Comparison of ENCODE assay signal across 8 cellular contexts in genomic region chr17:7854851-7855642, GRCh38. TPM values are rescaled to one million over a fixed set of nuclear protein-coding genes. Genes with fewer than 3 reads are reported as not detected.
A peak's percentile ranks its signal among the peaks of the same experiment; 100 is the strongest.
DNase-seq lines count a peak whose midpoint lies in the region; ATAC-seq and TF ChIP-seq lines count a peak whose summit lies in the region.

Gene TMEM88, plus strand, starts transcription at chr17:7855066. Its CDS starts 9 bp downstream, at chr17:7855075.

- TF ChIP-seq POLR2A in sigmoid colon (IDR thresholded peaks at IDR 0.05), result no peak

- 68 to 70% methylated on average over 54 of the region's 54 CpGs for WGBS in sigmoid colon, 2 donors

- no peak within 1 kb of the TSS for H3K4me3 Mint-ChIP-seq in activated CD4-positive, alpha-beta memory T cell treated with anti-CD3 and anti-CD28 coated beads for 36 hours

- no peaks in the 10 kb centered on the region for H3K27me3 Mint-ChIP-seq in activated CD4-positive, alpha-beta memory T cell treated with anti-CD3 and anti-CD28 coated beads for 36 hours

- DNase-seq in HAP-1 (ENCODE audit: low spot score in 2 of 2) (no peak), right atrium auricular region (ENCODE audit: low spot score) (no peak), sigmoid colon (peak; percentile 67), NCI-H2171 (lab: John Stamatoyannopoulos, UW) (no peak), middle frontal gyrus (ENCODE audit: extremely low spot score, low spot score) (no peak), foreskin keratinocyte (no peak)
- DNase-seq in activated CD4-positive, alpha-beta memory T cell treated with anti-CD3 and anti-CD28 coated beads for 36 hours, result peak; percentile 11

- ATAC-seq in foreskin keratinocyte (no peak), HG02763 (IDR thresholded peaks at IDR 0.05; ENCODE audit: unreplicated experiment) (no peak)

- H3K27me3 ChIP-seq in HAP-1 (ENCODE audit: low read depth), result no peaks in the 10 kb centered on the region
- H3K27me3 ChIP-seq in right atrium auricular region, result no peaks in the 10 kb centered on the region
- H3K27me3 ChIP-seq in sigmoid colon, result no peaks in the 10 kb centered on the region
- no peaks in the 10 kb centered on the region for H3K27me3 ChIP-seq in foreskin keratinocyte

- peaks cover 30% of the 10 kb centered on the region for H3K36me3 Mint-ChIP-seq in activated CD4-positive, alpha-beta memory T cell treated with anti-CD3 and anti-CD28 coated beads for 36 hours

- POLR2A ChIA-PET in activated CD4-positive, alpha-beta memory T cell treated with anti-CD3 and anti-CD28 coated beads for 36 hours (lab: Charles Lee), result interaction anchor here (0.7 to 1.0 kb wide), 2 partner anchors 18 to 136 kb away, joined by 3 read pairs; no protein-coding TSS in a partner anchor

- intact Hi-C loops in activated CD4-positive, alpha-beta memory T cell treated with anti-CD3 and anti-CD28 coated beads for 36 hours (cut with micrococcal nuclease), result loop anchor here (10.0 kb wide), 1 partner anchor 110 kb away; no protein-coding TSS in a partner anchor
- intact Hi-C loops in sigmoid colon (cut with DNase I), result loop anchor here (5.0 to 10.0 kb wide), 2 partner anchors 77 to 270 kb away; partner anchors contain the start of genes CNTROB, MPDU1 and TRAPPC1

- no peaks in the 10 kb centered on the region for H3K9me3 Mint-ChIP-seq in activated CD4-positive, alpha-beta memory T cell treated with anti-CD3 and anti-CD28 coated beads for 36 hours

- H3K36me3 ChIP-seq in HAP-1 (replicated peaks) (peaks cover 36% of the 10 kb centered on the region), right atrium auricular region (peaks cover 34% of the 10 kb centered on the region), sigmoid colon (peaks cover 15 to 46% (median 23%) of the 10 kb centered on the region in 4 donors)

- H3K4me1 Mint-ChIP-seq in activated CD4-positive, alpha-beta memory T cell treated with anti-CD3 and anti-CD28 coated beads for 36 hours (ENCODE audit: low read depth), result peaks cover 44% of the 10 kb centered on the region

- TF ChIP-seq CTCF in right atrium auricular region (IDR thresholded peaks at IDR 0.05) (no peak), sigmoid colon (IDR thresholded peaks at IDR 0.05) (no peak), foreskin keratinocyte (conservative IDR thresholded peaks at IDR 0.05) (no peak)

- H3K4me1 ChIP-seq in HAP-1, result peaks cover 24% of the 10 kb centered on the region
- H3K4me1 ChIP-seq in right atrium auricular region, result peaks cover 0 to 51% of the 10 kb centered on the region in 2 donors
- H3K4me1 ChIP-seq in sigmoid colon, result peaks cover 0 to 53% (median 46%) of the 10 kb centered on the region in 4 donors
- no peaks in the 10 kb centered on the region for H3K4me1 ChIP-seq in foreskin keratinocyte

- in situ Hi-C loops in HAP-1 (cut with MboI; ENCODE audit: low sequenced_read_pairs), result no loop called here

- no peak for TF ChIP-seq EP300 in sigmoid colon (IDR thresholded peaks at IDR 0.05)

- H3K27ac Mint-ChIP-seq in activated CD4-positive, alpha-beta memory T cell treated with anti-CD3 and anti-CD28 coated beads for 36 hours, result no peak within 1 kb of the TSS

- H3K9me3 ChIP-seq in HAP-1 (no peaks in the 10 kb centered on the region), right atrium auricular region (no peaks in the 10 kb centered on the region), sigmoid colon (no peaks in the 10 kb centered on the region)

- peak within 1 kb of the TSS; percentile 63 for H3K4me3 ChIP-seq in HAP-1
- H3K4me3 ChIP-seq in right atrium auricular region, result peak within 1 kb of the TSS; percentile 62 to 64
- peak within 1 kb of the TSS; percentile 46 to 76 (median 63) for H3K4me3 ChIP-seq in sigmoid colon

- CTCF ChIA-PET in activated CD4-positive, alpha-beta memory T cell treated with anti-CD3 and anti-CD28 coated beads for 36 hours (lab: Charles Lee), result interaction anchor here (1.0 to 2.6 kb wide), 2 partner anchors 10 to 20 kb away, joined by 3 to 32 read pairs; no protein-coding TSS in a partner anchor

- H3K27ac ChIP-seq in right atrium auricular region, result peak within 1 kb of the TSS; percentile 90 to 98
- H3K27ac ChIP-seq in sigmoid colon, result peak within 1 kb of the TSS; percentile 90 to 94 (median 93)
- no peak within 1 kb of the TSS for H3K27ac ChIP-seq in foreskin keratinocyte

RNA-seq across cellular contexts. Expression of gene TMEM88, which starts in this region (rescaled TPM):
- total RNA-seq in activated CD4-positive, alpha-beta memory T cell treated with anti-CD3 and anti-CD28 coated beads for 36 hours, result 1 to 10 TPM; 2.2 to 2.4 TPM
- total RNA-seq in right atrium auricular region (10 to 100 TPM; 42.5 to 53.2 TPM), sigmoid colon (10 to 100 TPM in 3 of 4 donors, 1 to 10 TPM in 1; 6.8 to 19.9 (median 10.5) TPM), foreskin keratinocyte (0.58 and 0.67 TPM in 2 replicates)
- polyA plus RNA-seq in sigmoid colon (10 to 100 TPM in 1 of 3 donors, 1 to 10 TPM in 2; 2.4 to 11.4 (median 9.0) TPM), foreskin keratinocyte (0.65 and 1.3 TPM in 2 replicates)

Comparison
In these comparisons a context has a peak if more than half of its experiments do, and no peak if none do; other contexts are left out.
1. DNase-seq: peak in activated CD4-positive, alpha-beta memory T cell treated with anti-CD3 and anti-CD28 coated beads for 36 hours (single experiment) and sigmoid colon (single experiment); none in HAP-1 (0 of 2), right atrium auricular region (single experiment), NCI-H2171 (single experiment), middle frontal gyrus (single experiment) and foreskin keratinocyte (0 of 2).
2. Peak in every context shown above with its lines, with median percentiles within 50 percentile points of each other: H3K4me3 ChIP-seq.